ENCODE assay signal across 24 cellular contexts in genomic region chr21:30345014-30345413, GRCh38. TPM values are rescaled to one million over a fixed set of nuclear protein-coding genes. Genes with fewer than 3 reads are reported as not detected.
"Had no signal": no experiment of that assay in that cellular context is flagged by ENCODE, and none has a peak within 500 bp of the region (broad histone marks: within the 10 kb centered on the region; RNA-seq: fewer than 3 reads in every experiment).

No MANE protein-coding gene starts in this region.

- H3K9me3 ChIP-seq: Peyer's patch, SJCRH30 had no signal

- H3K4me1 ChIP-seq: Peyer's patch, SJCRH30 had no signal

- H3K27ac ChIP-seq: PC-9, Peyer's patch, SJCRH30, SK-N-MC had no signal

- FAIRE-seq: HepG2 had no signal

- H3K36me3 ChIP-seq: Peyer's patch, SJCRH30 had no signal

- DNase-seq: IMR-90, Karpas-422, KG1, MM.1S, NCI-H1092 treated with DMSO at 0.1 percent for 48 hours, NCI-H1436, NCI-H187, NCI-H2029, NCI-H2081 treated with DMSO at 0.1 percent for 48 hours, NCI-H2171, NCI-H226, NCI-H446, NCI-H510A, NCI-H524 treated with DMSO at 0.1 percent for 48 hours, PC-9, Peyer's patch, SHP77 treated with DMSO at 0.1 percent for 48 hours, SJCRH30 had no signal

- ATAC-seq: HepG2, Right ventricle myocardium inferior had no signal

- H3K4me3 ChIP-seq: PC-9, Peyer's patch, SJCRH30, SK-N-MC had no signal

- H3K27me3 ChIP-seq: Peyer's patch had no signal

RNA-seq across cellular contexts. Expression of gene KRTAP23-1, which starts 3.4 kb away (rescaled TPM):
- total RNA-seq: HepG2, HT-29, IMR-90, M059J, PC-9, Peyer's patch, Right ventricle myocardium inferior, RPMI7951, SJCRH30 had no signal
- polyA plus RNA-seq: HepG2, IMR-90 had no signal

RNA-seq across cellular contexts. Expression of gene KRTAP27-1, which starts 7.5 kb away (rescaled TPM):
- total RNA-seq: HepG2, HT-29, IMR-90, M059J, PC-9, Peyer's patch, Right ventricle myocardium inferior, RPMI7951, SJCRH30 had no signal
- polyA plus RNA-seq: HepG2, IMR-90 had no signal

RNA-seq across cellular contexts. Expression of gene KRTAP26-1, which starts 24.9 kb away (rescaled TPM):
- total RNA-seq: HepG2, HT-29, IMR-90, M059J, PC-9, Peyer's patch, Right ventricle myocardium inferior, RPMI7951, SJCRH30 had no signal
- polyA plus RNA-seq: HepG2, IMR-90 had no signal

RNA-seq across cellular contexts. Expression of gene KRTAP13-2, which starts 27.1 kb away (rescaled TPM):
- total RNA-seq: HepG2, HT-29, IMR-90, M059J, PC-9, Peyer's patch, Right ventricle myocardium inferior, RPMI7951, SJCRH30 had no signal
- polyA plus RNA-seq: HepG2, IMR-90 had no signal

RNA-seq across cellular contexts. Expression of gene KRTAP13-1, which starts 50.8 kb away (rescaled TPM):
- total RNA-seq: HepG2, HT-29, IMR-90, M059J, PC-9, Peyer's patch, Right ventricle myocardium inferior, RPMI7951, SJCRH30 had no signal
- polyA plus RNA-seq: HepG2, IMR-90 had no signal
